ENCODE assay signal across 24 cellular contexts in genomic region chr11:24406980-24407379, GRCh38.
"Had no signal": no experiment of that assay in that cellular context is flagged by ENCODE, and none has a peak within 500 bp of the region (broad histone marks: within the 10 kb centered on the region; RNA-seq: fewer than 3 reads in every experiment).

No MANE protein-coding gene starts in this region.

- H3K36me3 ChIP-seq: esophagus squamous epithelium, gastrocnemius medialis, heart right ventricle, left lung had no signal

- FAIRE-seq: colon, endothelial cell of umbilical vein, islet of Langerhans, keratinocyte had no signal

- H3K27ac ChIP-seq: coronary artery, dorsolateral prefrontal cortex, esophagus squamous epithelium, gastrocnemius medialis, heart right ventricle, left lung had no signal

- H3K9me3 ChIP-seq: esophagus squamous epithelium, gastrocnemius medialis, heart right ventricle, left lung had no signal

- H3K4me1 ChIP-seq: esophagus squamous epithelium, gastrocnemius medialis, left lung had no signal

- DNase-seq: dermis blood vessel endothelial cell; dorsolateral prefrontal cortex; effector CD4-positive, alpha-beta T cell; effector memory CD4-positive, alpha-beta T cell; esophagus squamous epithelium; foreskin fibroblast; gastrocnemius medialis; glutamatergic neuron; head of caudate nucleus; heart right ventricle; hippocampal formation; left cardiac atrium; left ventricle myocardium superior; mammary epithelial cell; midbrain; naive thymus-derived CD4-positive, alpha-beta T cell had no signal

- H3K4me3 ChIP-seq: coronary artery, dorsolateral prefrontal cortex, esophagus squamous epithelium, gastrocnemius medialis, heart right ventricle, left lung, lung had no signal

- H3K27me3 ChIP-seq: dorsolateral prefrontal cortex, esophagus squamous epithelium, gastrocnemius medialis, heart right ventricle, left lung had no signal

- ATAC-seq: esophagus mucosa; gastrocnemius medialis; heart right ventricle; left lung; left ventricle myocardium superior; naive thymus-derived CD4-positive, alpha-beta T cell had no signal
